In genomic region chr6:56101141-56101553, GRCh38 we compare ENCODE assay signal across 10 cellular contexts.
DNase-seq lines count a peak whose midpoint lies in the region; ATAC-seq and TF ChIP-seq lines count a peak whose summit lies in the region.
"Had no signal": no experiment of that assay in that cellular context is flagged by ENCODE, and none has a peak within 500 bp of the region (broad histone marks: within the 10 kb centered on the region; RNA-seq: fewer than 3 reads in every experiment).

No MANE protein-coding gene starts in this region.

- no peak overlapping the region for H2AK5ac ChIP-seq in neuronal stem cell (ENCODE audit: low read depth, low read length)

- WGBS in neuronal stem cell (ENCODE audit: extremely low coverage in 2 of 2, insufficient read length in 2 of 2, insufficient replicate concordance in 1 of 2), 2 donors, result no CpG with 5 or more reads among the region's 4 CpGs
- WGBS in spleen, 5 donors, result 32 to 48% (median 36%) methylated on average over 4 of the region's 4 CpGs

- no peaks in the 10 kb centered on the region for H3K4me1 ChIP-seq in neuronal stem cell (ENCODE audit: control insufficient read depth in 2 of 2, insufficient read depth in 1 of 2, low read depth in 1 of 2, low read length in 2 of 2)
- no peaks in the 10 kb centered on the region for H3K4me1 ChIP-seq in spleen

- intact Hi-C loops in spleen (cut with DNase I; ENCODE audit: low total_unique reads) (no loop called here), cardiac septum (cut with DNase I) (no loop called here)

- H2BK120ac ChIP-seq in neuronal stem cell (ENCODE audit: low read depth, low read length), result no peak overlapping the region

- no peak overlapping the region for H3K18ac ChIP-seq in neuronal stem cell (ENCODE audit: low read length)

- TF ChIP-seq POLR2A in spleen (IDR thresholded peaks at IDR 0.05), result no peak

- no peaks in the 10 kb centered on the region for H3K27me3 ChIP-seq in neuronal stem cell (ENCODE audit: control insufficient read depth in 3 of 3, insufficient read depth in 3 of 3, low read depth in 1 of 3, low read length in 3 of 3)
- no peaks in the 10 kb centered on the region for H3K27me3 ChIP-seq in spleen (replicated peaks in 1 of 7)

- no peak overlapping the region for H2BK5ac ChIP-seq in neuronal stem cell (ENCODE audit: low read length)

- H3K4me3 ChIP-seq in neuronal stem cell (ENCODE audit: low read length in 2 of 2) (no peak overlapping the region), spleen (no peak overlapping the region)

- DNase-seq in DMS79 treated with DMSO at 0.1 percent for 48 hours (lab: John Stamatoyannopoulos, UW) (peak; percentile 63), NCI-H226 (peak; percentile 83), brain pericyte (ENCODE audit: low read depth, low spot score) (peak; percentile 77), neuronal stem cell (ENCODE audit: low spot score) (no peak), midbrain (lab: John Stamatoyannopoulos, UW) (no peak), spleen (no peak), cardiac septum (ENCODE audit: low spot score) (no peak)
- DNase-seq: activated CD8-positive, alpha-beta memory T cell treated with anti-CD3 and anti-CD28 coated beads for 24 hours; NCI-H2227 treated with DMSO at 0.1 percent for 48 hours had no signal

- no peak overlapping the region for H4K8ac ChIP-seq in neuronal stem cell (ENCODE audit: low read depth, low read length)

- H2AFZ ChIP-seq in neuronal stem cell (ENCODE audit: low read length), result peak overlapping the region; percentile 14

- no peak overlapping the region for H4K91ac ChIP-seq in neuronal stem cell (ENCODE audit: low read depth, low read length, poor library complexity)

- no peak overlapping the region for H3K4me2 ChIP-seq in neuronal stem cell (ENCODE audit: insufficient read depth, low read length, poor library complexity, severe bottlenecking)

- ATAC-seq in GM18861 (IDR thresholded peaks at IDR 0.05; ENCODE audit: unreplicated experiment), result no peak

- H3K36me3 ChIP-seq in neuronal stem cell (replicated peaks in 1 of 2; ENCODE audit: control insufficient read depth in 2 of 2, insufficient read depth in 2 of 2, low read length in 2 of 2) (no peaks in the 10 kb centered on the region), spleen (no peaks in the 10 kb centered on the region)

- H3K27ac ChIP-seq in neuronal stem cell (replicated peaks; ENCODE audit: low read length) (no peak overlapping the region), spleen (peak overlapping the region in 3 of 8 donors; percentile 0 to 37 (median 11))

- H3K9ac ChIP-seq in neuronal stem cell (ENCODE audit: low read depth, low read length, poor library complexity), result no peak overlapping the region

- H3K9me3 ChIP-seq in neuronal stem cell (replicated peaks in 1 of 2; ENCODE audit: control insufficient read depth in 2 of 2, insufficient read depth in 1 of 2, low read depth in 1 of 2, low read length in 2 of 2) (no peaks in the 10 kb centered on the region), spleen (peaks cover 0 to 7% (median 0%) of the 10 kb centered on the region in 8 donors)

- H2BK12ac ChIP-seq in neuronal stem cell (ENCODE audit: low read length), result no peak overlapping the region

- no peak for TF ChIP-seq CTCF in spleen (IDR thresholded peaks at IDR 0.05 in 8 of 11, conservative IDR thresholded peaks at IDR 0.05 in 3 of 11)

- no peak overlapping the region for H3K4ac ChIP-seq in neuronal stem cell (ENCODE audit: low read length)

- H3K79me1 ChIP-seq in neuronal stem cell (ENCODE audit: low read depth, low read length), result no peaks in the 10 kb centered on the region

- H3K14ac ChIP-seq in neuronal stem cell (ENCODE audit: low read length), result no peak overlapping the region

- H3K23ac ChIP-seq in neuronal stem cell (ENCODE audit: low read depth, low read length, poor library complexity), result no peak overlapping the region

- no peak overlapping the region for H2BK15ac ChIP-seq in neuronal stem cell (ENCODE audit: low read length)

Comparison
In these comparisons a context has a peak if more than half of its experiments do, and no peak if none do; other contexts are left out.
1. DNase-seq: peak in DMS79 treated with DMSO at 0.1 percent for 48 hours (single experiment), NCI-H226 (single experiment) and brain pericyte (single experiment); none in neuronal stem cell (single experiment), midbrain (single experiment), spleen (single experiment) and cardiac septum (single experiment).